9 cellular contexts compared by ENCODE assay signal in the genomic region with DNA sequence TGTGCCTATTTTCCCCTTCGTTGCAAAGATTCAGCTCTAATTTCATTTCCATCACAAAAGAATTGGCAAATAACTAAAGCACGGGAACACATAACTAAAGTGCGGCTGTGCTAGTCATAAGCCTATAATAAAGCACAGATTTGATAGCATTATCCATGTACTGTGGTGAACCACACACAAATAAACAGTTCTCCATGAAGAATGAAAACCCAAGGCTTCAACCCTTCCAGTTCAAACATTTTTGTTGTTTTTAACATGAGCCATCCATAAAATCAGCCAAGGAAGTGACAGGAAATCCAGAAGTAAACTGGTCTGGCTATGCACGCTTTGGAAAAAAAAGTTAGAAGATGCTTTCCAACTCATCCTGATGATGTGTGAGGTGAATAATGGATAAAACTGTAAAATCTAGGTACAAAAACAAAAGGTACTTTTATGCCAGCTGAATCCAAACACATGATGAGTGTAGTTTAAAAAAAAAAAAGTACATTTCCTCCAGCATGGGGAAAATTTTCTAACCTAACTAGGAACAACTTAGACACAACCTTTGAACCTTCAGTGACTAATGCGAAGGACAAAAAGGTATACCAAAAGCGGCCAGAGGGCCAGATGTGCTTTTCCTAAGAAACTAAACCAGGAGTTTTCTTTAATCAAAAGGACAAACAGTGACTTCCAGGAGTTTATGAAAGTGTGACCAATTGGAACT. TPM values are rescaled to one million over a fixed set of nuclear protein-coding genes. Genes with fewer than 3 reads are reported as not detected.
DNase-seq lines count a peak whose midpoint lies in the region; ATAC-seq and TF ChIP-seq lines count a peak whose summit lies in the region.
"Had no signal": no experiment of that assay in that cellular context is flagged by ENCODE, and none has a peak within 500 bp of the region (broad histone marks: within the 10 kb centered on the region; RNA-seq: fewer than 3 reads in every experiment).

No MANE protein-coding gene starts in this region.

- H3K36me3 ChIP-seq in GM23338 (ENCODE audit: insufficient read depth) (no peaks in the 10 kb centered on the region), ascending aorta (no peaks in the 10 kb centered on the region), iPS-18a (ENCODE audit: control insufficient read depth, low read depth, low read length) (no peaks in the 10 kb centered on the region)

- H3K9me3 ChIP-seq in ascending aorta, result no peaks in the 10 kb centered on the region
- H3K9me3 ChIP-seq in iPS-18a (ENCODE audit: control insufficient read depth, low read depth, low read length), result no peaks in the 10 kb centered on the region

- H3K4me3 ChIP-seq in GM23338 (peak overlapping the region; percentile 35; the same call in 1 of the 2 replicates), ascending aorta (peak overlapping the region; percentile 12 to 51), iPS-18a (ENCODE audit: low read length) (peak overlapping the region; percentile 52)

- H2AFZ ChIP-seq in GM23338, result no peak overlapping the region

- H3K4me2 ChIP-seq in GM23338, result peak overlapping the region; percentile 52

- TF ChIP-seq CTCF in GM23338 (conservative IDR thresholded peaks at IDR 0.05; ENCODE audit: low read depth in 2 of 2), result no peak
- TF ChIP-seq CTCF in ascending aorta (IDR thresholded peaks at IDR 0.05), result no peak

- ATAC-seq in GM23338 (no peak), GM18909 (IDR thresholded peaks at IDR 0.05; ENCODE audit: poor library complexity, unreplicated experiment) (no peak)

- H3K9me3 Mint-ChIP-seq in GM23338, result peaks cover under 1% of the 10 kb centered on the region; the same call in 1 of the 3 replicates
- H3K9me3 Mint-ChIP-seq: activated naive CD8-positive, alpha-beta T cell treated with anti-CD3 and anti-CD28 coated beads, Interleukin-2, amount 10 ng/mL, durations not matched to agents 7 days and 5 days had no signal

- H3K4me3 Mint-ChIP-seq in GM23338, result peak overlapping the region; percentile 41
- H3K4me3 Mint-ChIP-seq: activated naive CD8-positive, alpha-beta T cell treated with anti-CD3 and anti-CD28 coated beads, Interleukin-2, amount 10 ng/mL, durations not matched to agents 7 days and 5 days had no signal

- DNase-seq in GM23338 (ENCODE audit: low spot score) (no peak), ascending aorta (ENCODE audit: low spot score in 2 of 2) (no peak), superior temporal gyrus (ENCODE audit: extremely low spot score) (peak; percentile 72), NCI-H1105 treated with DMSO at 0.1 percent for 48 hours (lab: John Stamatoyannopoulos, UW) (no peak), NCI-H2029 (lab: John Stamatoyannopoulos, UW) (no peak)
- DNase-seq in effector CD4-positive, alpha-beta T cell, result no peak
- DNase-seq: activated naive CD8-positive, alpha-beta T cell treated with anti-CD3 and anti-CD28 coated beads, Interleukin-2, amount 10 ng/mL, durations not matched to agents 7 days and 5 days had no signal

- H3K27ac Mint-ChIP-seq in GM23338, result peak overlapping the region; percentile 41; the same call in 1 of the 2 replicates
- H3K27ac Mint-ChIP-seq: activated naive CD8-positive, alpha-beta T cell treated with anti-CD3 and anti-CD28 coated beads, Interleukin-2, amount 10 ng/mL, durations not matched to agents 7 days and 5 days had no signal

- peaks cover 58% of the 10 kb centered on the region for H3K4me1 Mint-ChIP-seq in GM23338
- H3K4me1 Mint-ChIP-seq: activated naive CD8-positive, alpha-beta T cell treated with anti-CD3 and anti-CD28 coated beads, Interleukin-2, amount 10 ng/mL, durations not matched to agents 7 days and 5 days had no signal

- H3K4me1 ChIP-seq in GM23338 (ENCODE audit: insufficient read depth), result peaks cover 82% of the 10 kb centered on the region
- no peaks in the 10 kb centered on the region for H3K4me1 ChIP-seq in ascending aorta
- H3K4me1 ChIP-seq in iPS-18a (ENCODE audit: control insufficient read depth, low read depth, low read length), result peaks cover 95% of the 10 kb centered on the region

- no peaks in the 10 kb centered on the region; the same call in 2 of the 3 replicates for H3K36me3 Mint-ChIP-seq in GM23338 (ENCODE audit: low read depth)
- H3K36me3 Mint-ChIP-seq: activated naive CD8-positive, alpha-beta T cell treated with anti-CD3 and anti-CD28 coated beads, Interleukin-2, amount 10 ng/mL, durations not matched to agents 7 days and 5 days had no signal

- peaks cover 2% of the 10 kb centered on the region for H3K27me3 Mint-ChIP-seq in GM23338 (ENCODE audit: insufficient read depth, low read depth, poor library complexity)

- no peaks in the 10 kb centered on the region for H3F3A ChIP-seq in GM23338 (replicated peaks; ENCODE audit: low read depth)

- H3K27ac ChIP-seq in GM23338 (ENCODE audit: low read depth), result peak overlapping the region; percentile 89
- peak overlapping the region; percentile 34 to 59 for H3K27ac ChIP-seq in ascending aorta
- peak overlapping the region; percentile 14 for H3K27ac ChIP-seq in iPS-18a (ENCODE audit: low read length)

- H3K9me2 ChIP-seq in GM23338 (ENCODE audit: insufficient read depth), result no peaks in the 10 kb centered on the region

- peaks cover 81% of the 10 kb centered on the region for H3K79me2 ChIP-seq in GM23338 (replicated peaks; ENCODE audit: insufficient read depth)

- H3K9ac ChIP-seq in iPS-18a (ENCODE audit: low read length), result no peak overlapping the region

- H3K27me3 ChIP-seq in GM23338 (ENCODE audit: insufficient read depth) (no peaks in the 10 kb centered on the region; the same call in 1 of the 2 replicates), ascending aorta (no peaks in the 10 kb centered on the region), iPS-18a (ENCODE audit: control insufficient read depth, insufficient read depth, low read length) (no peaks in the 10 kb centered on the region)

- intact Hi-C loops in ascending aorta (cut with DNase I), result no loop called here

- H4K20me1 ChIP-seq in GM23338 (replicated peaks; ENCODE audit: insufficient read depth), result no peaks in the 10 kb centered on the region

TF ChIP-seq in GM23338, 12 proteins besides CTCF, POLR2A, EP300 and RAD21:
- no peak for TF ChIP-seq EZH2 (IDR thresholded peaks at IDR 0.05; ENCODE audit: low read depth, unreplicated experiment)
- TF ChIP-seq JUNB (IDR thresholded peaks at IDR 0.05; ENCODE audit: unreplicated experiment), result no peak
TF ChIP-seq in GM23338: peak in this region for 0.

RNA-seq across cellular contexts. Expression of a gene that starts 10.2 kb away (rescaled TPM):
- total RNA-seq in GM23338 (2014; rRNA removed; shearing (Covaris generic)), result 39.7 and 42.4 TPM in 2 replicates
- 20.0 and 20.5 TPM in 2 replicates for polyA plus RNA-seq in GM23338 (2016; fragmentation: Nextera tagmentation; extraction: Ambion mirVana)
- 15.4 TPM for total RNA-seq in ascending aorta
- total RNA-seq: activated naive CD8-positive, alpha-beta T cell treated with anti-CD3 and anti-CD28 coated beads, Interleukin-2, amount 10 ng/mL, durations not matched to agents 7 days and 5 days had no signal

Comparison
In these comparisons a context has a peak if more than half of its experiments do, and no peak if none do; other contexts are left out.
1. H3K27ac ChIP-seq: peak in every context shown above with its lines; median percentile 89 in GM23338; 46 in ascending aorta; 14 in iPS-18a.